ENCODE assay signal across 8 cellular contexts in genomic region chr12:235967-236366, GRCh38. TPM values are rescaled to one million over a fixed set of nuclear protein-coding genes. Genes with fewer than 3 reads are reported as not detected.
"Had no signal": no experiment of that assay in that cellular context is flagged by ENCODE, and none has a peak within 500 bp of the region (broad histone marks: within the 10 kb centered on the region; RNA-seq: fewer than 3 reads in every experiment).

No MANE protein-coding gene starts in this region.

RNA-seq across cellular contexts. Expression of gene SLC6A12, which starts 22.0 kb away (rescaled TPM):
- total RNA-seq: LHCN-M2, MCF 10A, NCI-H460, OCI-LY7, PC-9, RPMI7951, SJCRH30 had no signal

RNA-seq across cellular contexts. Expression of gene SLC6A13, which starts 26.7 kb away (rescaled TPM):
- total RNA-seq: PC-9, SK-MEL-5 had no signal
